Comparison of ENCODE assay signal across 24 cellular contexts in the genomic region with DNA sequence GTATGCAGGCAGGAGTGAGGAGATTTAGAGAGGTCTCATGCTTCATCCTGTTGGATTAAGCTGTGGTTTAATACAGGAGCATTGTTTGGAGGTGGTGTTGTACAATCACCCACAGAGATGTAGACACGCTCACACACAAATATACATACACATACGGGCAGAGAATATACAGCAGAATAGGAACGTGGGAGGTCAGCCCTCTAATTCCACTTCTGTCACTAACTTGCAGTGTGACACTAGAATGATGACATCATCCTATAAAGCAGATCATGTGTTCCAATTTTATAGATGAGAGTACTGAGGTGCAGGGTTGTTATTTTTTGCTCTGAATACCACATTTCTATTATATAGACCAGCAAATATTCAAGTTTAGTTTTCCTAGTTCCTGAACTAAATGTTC. TPM values are rescaled to one million over a fixed set of nuclear protein-coding genes. Genes with fewer than 3 reads are reported as not detected.
A peak's percentile ranks its signal among the peaks of the same experiment; 100 is the strongest.
DNase-seq lines count a peak whose midpoint lies in the region; ATAC-seq, FAIRE-seq and TF ChIP-seq lines count a peak whose summit lies in the region.
"Had no signal": no experiment of that assay in that cellular context is flagged by ENCODE, and none has a peak within 500 bp of the region (broad histone marks: within the 10 kb centered on the region; RNA-seq: fewer than 3 reads in every experiment).

No MANE protein-coding gene starts in this region.

- no peak overlapping the region for H3K56ac ChIP-seq in H1 (replicated peaks; ENCODE audit: insufficient read length, low read depth, low read length)

- no peak overlapping the region for H2BK15ac ChIP-seq in H1 (ENCODE audit: low read length)

- H4K91ac ChIP-seq in H1 (replicated peaks; ENCODE audit: insufficient read length, low read length) = peak overlapping the region; percentile 44

- H3K79me2 ChIP-seq in HepG2 (ENCODE audit: insufficient read depth, low read length) (no peaks in the 10 kb centered on the region), H1 (ENCODE audit: control insufficient read depth in 1 of 2, insufficient read depth in 2 of 2, low read length in 2 of 2) (no peaks in the 10 kb centered on the region)

- H3K23me2 ChIP-seq in H1 (ENCODE audit: low read depth, low read length) = no peaks in the 10 kb centered on the region

- BruUV-seq in HepG2 (replicated peaks; lab: Mats Ljungman, UMichigan) = no TSS peak

- H3K27ac Mint-ChIP-seq in nephron = peak overlapping the region; percentile 8 to 93 (median 52)
- H3K27ac Mint-ChIP-seq: B cell; CD4-positive, CD25-positive, alpha-beta regulatory T cell; CD8-positive, alpha-beta T cell had no signal

- TF ChIP-seq CTCF in HepG2 (CRISPR knock-in tag; IDR thresholded peaks at IDR 0.05) (no peak), right lobe of liver (IDR thresholded peaks at IDR 0.05) (no peak), H1 (IDR thresholded peaks at IDR 0.05; ENCODE audit: control extremely low read depth in 1 of 3, insufficient read depth in 1 of 3, low read depth in 1 of 3, low read length in 3 of 3) (no peak), nephron (IDR thresholded peaks at IDR 0.05; ENCODE audit: unreplicated experiment in 3 of 3) (no peak)

- TF ChIP-seq POLR2A in HepG2 (IDR thresholded peaks at IDR 0.05; ENCODE audit: insufficient read depth in 1 of 2, low read depth in 2 of 2, low read length in 2 of 2) = no peak
- no peak for TF ChIP-seq POLR2A in right lobe of liver (IDR thresholded peaks at IDR 0.05)
- no peak for TF ChIP-seq POLR2A in H1 (IDR thresholded peaks at IDR 0.05; ENCODE audit: control extremely low read depth in 1 of 2, low read depth in 2 of 2, low read length in 2 of 2)

- ATAC-seq in HepG2 = no peak
- ATAC-seq in right lobe of liver = no peak
- ATAC-seq in GM21723 (IDR thresholded peaks at IDR 0.05; ENCODE audit: unreplicated experiment) = no peak
- ATAC-seq: CD8-positive, alpha-beta T cell had no signal

- H4K20me1 ChIP-seq in HepG2 (ENCODE audit: insufficient read depth, low read length) = no peaks in the 10 kb centered on the region
- H4K20me1 ChIP-seq in H1 (replicated peaks in 1 of 2; ENCODE audit: control insufficient read depth in 1 of 2, insufficient read depth in 2 of 2, low read length in 2 of 2) = no peaks in the 10 kb centered on the region
- H4K20me1 ChIP-seq: BLaER1 had no signal

- peaks cover 12% of the 10 kb centered on the region for H3K4me1 ChIP-seq in HepG2 (ENCODE audit: insufficient read depth, low read length)
- H3K4me1 ChIP-seq in right lobe of liver = no peaks in the 10 kb centered on the region
- H3K4me1 ChIP-seq in H1 (replicated peaks in 1 of 4; ENCODE audit: control insufficient read depth in 3 of 4, insufficient read depth in 4 of 4, low read length in 3 of 4) = peaks cover 4 to 14% (median 10%) of the 10 kb centered on the region in 4 experiments
- H3K4me1 ChIP-seq: BLaER1, HAP-1 had no signal

- H3K36me3 Mint-ChIP-seq in nephron (ENCODE audit: low read depth) = no peaks in the 10 kb centered on the region
- H3K36me3 Mint-ChIP-seq: CD4-positive, CD25-positive, alpha-beta regulatory T cell; CD8-positive, alpha-beta T cell had no signal

- H2BK120ac ChIP-seq in H1 (replicated peaks; ENCODE audit: low read depth, low read length) = peak overlapping the region; percentile 38

- H3K4me2 ChIP-seq in HepG2 (ENCODE audit: low read depth, low read length) = no peak overlapping the region
- H3K4me2 ChIP-seq in H1 (ENCODE audit: insufficient read depth in 1 of 2, low read depth in 2 of 2, low read length in 2 of 2) = no peak overlapping the region
- H3K4me2 ChIP-seq: BLaER1 had no signal

- no peak overlapping the region for H4K5ac ChIP-seq in H1 (ENCODE audit: insufficient read length, low read depth, low read length)

- no peak for DNase-seq in HepG2 (ENCODE audit: low spot score)
- DNase-seq in right lobe of liver = no peak
- no peak for DNase-seq in H1 (ENCODE audit: low read depth in 1 of 2, low spot score in 2 of 2)
- no peak for DNase-seq in SIG-M5 treated with dmso at 0.1 percent for 504 hours (lab: John Stamatoyannopoulos, UW; ENCODE audit: unreplicated experiment)
- DNase-seq in SW 1271 (lab: John Stamatoyannopoulos, UW) = no peak
- DNase-seq: CD4-positive, CD25-positive, alpha-beta regulatory T cell; CD8-positive, alpha-beta T cell; DMS 273 treated with DMSO at 0.1 percent for 48 hours; DMS79; EL; GDM1; GM23248 had no signal

- POLR2A ChIA-PET in HepG2 (lab: Yijun Ruan, JAX) (no interaction called here), H1 (lab: Charles Lee; ENCODE audit: partially characterized antibody) (no interaction called here)

- FAIRE-seq in HepG2 (lab: Jason Lieb, UNC) = no peak
- no peak for FAIRE-seq in H1 (lab: Jason Lieb, UNC)
- FAIRE-seq: A204.1, D721Med, GM12891, GM18507, H54 had no signal

- no peak overlapping the region for H3K4ac ChIP-seq in H1 (replicated peaks; ENCODE audit: insufficient read length, low read depth, low read length)

- no peak overlapping the region for H2BK5ac ChIP-seq in H1 (ENCODE audit: low read depth, low read length)

- no peaks in the 10 kb centered on the region for H3K27me3 ChIP-seq in HepG2 (ENCODE audit: control insufficient read depth in 1 of 2, insufficient read depth in 2 of 2, low read length in 2 of 2)
- no peaks in the 10 kb centered on the region for H3K27me3 ChIP-seq in right lobe of liver
- peaks cover 0 to 6% (median 2%) of the 10 kb centered on the region in 4 experiments; a peak in 5 of 7 replicates for H3K27me3 ChIP-seq in H1 (replicated peaks in 1 of 4; ENCODE audit: control insufficient read depth in 3 of 4, extremely low read depth in 1 of 4, insufficient read depth in 3 of 4, low read length in 3 of 4)
- H3K27me3 ChIP-seq: BLaER1 had no signal

- H3K36me3 ChIP-seq in HepG2 (replicated peaks in 1 of 2; ENCODE audit: control insufficient read depth in 1 of 2, insufficient read depth in 2 of 2, low read length in 2 of 2) = no peaks in the 10 kb centered on the region
- no peaks in the 10 kb centered on the region for H3K36me3 ChIP-seq in right lobe of liver
- no peaks in the 10 kb centered on the region for H3K36me3 ChIP-seq in H1 (ENCODE audit: control insufficient read depth in 2 of 4, insufficient read depth in 4 of 4, low read length in 3 of 4)
- H3K36me3 ChIP-seq: BLaER1, HAP-1 had no signal

- H3K18ac ChIP-seq in H1 (ENCODE audit: extremely low read depth, low read length) = no peak overlapping the region

- H3K4me1 Mint-ChIP-seq in nephron = peaks cover 74% of the 10 kb centered on the region
- H3K4me1 Mint-ChIP-seq: B cell had no signal

- no peak for TF ChIP-seq RAD21 in HepG2 (CRISPR knock-in tag; IDR thresholded peaks at IDR 0.05)
- no peak for TF ChIP-seq RAD21 in H1 (IDR thresholded peaks at IDR 0.05 in 1 of 2, conservative IDR thresholded peaks at IDR 0.05 in 1 of 2; ENCODE audit: low read depth in 2 of 2, low read length in 2 of 2)

- intact Hi-C loops in HepG2 (cut with micrococcal nuclease; ENCODE audit: unreplicated experiment) (no loop called here), right lobe of liver (cut with DNase I) (no loop called here)

- in situ Hi-C loops in HepG2 (cut with HindIII; ENCODE audit: extremely low pct_ligation_motif_present, low pct_unique_long_range_greater_than_20kb) = no loop called here

- H3K14ac ChIP-seq in H1 (ENCODE audit: insufficient read length) = no peak overlapping the region

- 55% methylated on average over 3 of the region's 3 CpGs for WGBS in HepG2 (ENCODE audit: low lambda C conversion rate)
- 89% methylated on average over 3 of the region's 3 CpGs for WGBS in right lobe of liver (ENCODE audit: insufficient coverage, low coverage, low lambda C conversion rate, missing lambda C conversion rate)
- WGBS in H1 (ENCODE audit: extremely low coverage in 1 of 2, insufficient coverage in 1 of 2, insufficient read length in 1 of 2, insufficient replicate concordance in 2 of 2, low coverage in 1 of 2, low lambda C conversion rate in 2 of 2, missing lambda C conversion rate in 1 of 2), 2 experiments = 83% methylated on average over 3 of the region's 3 CpGs; no CpG with 5 or more reads in 1 of the 2 experiments

- H2BK20ac ChIP-seq in H1 (ENCODE audit: low read length) = 0 out of 2 replicates have a peak overlapping the region, but pooled peaks have one; percentile 37

- H3K27ac ChIP-seq in HepG2 (ENCODE audit: extremely low read length, insufficient read depth, low read length) = no peak overlapping the region
- no peak overlapping the region for H3K27ac ChIP-seq in right lobe of liver
- no peak overlapping the region for H3K27ac ChIP-seq in H1 (ENCODE audit: low read depth, low read length)
- H3K27ac ChIP-seq: 22Rv1, BLaER1, C4-2B, GM23248 had no signal

- H2AFZ ChIP-seq in HepG2 (ENCODE audit: low read length) = no peak overlapping the region
- H2AFZ ChIP-seq in H1 (ENCODE audit: low read length) = no peak overlapping the region
- H2AFZ ChIP-seq: GM23248 had no signal

- no peaks in the 10 kb centered on the region for H3K9me3 Mint-ChIP-seq in nephron

- no peak overlapping the region for H2AK5ac ChIP-seq in H1 (ENCODE audit: low read depth, low read length)

- H3K4me3 ChIP-seq in HepG2 (replicated peaks in 1 of 3; ENCODE audit: insufficient read depth in 1 of 3, low read depth in 2 of 3, low read length in 3 of 3) (no peak overlapping the region), right lobe of liver (no peak overlapping the region), H1 (ENCODE audit: extremely low read depth in 1 of 4, insufficient read depth in 2 of 4, low read depth in 3 of 4, low read length in 4 of 4) (peak overlapping the region in 1 of 4 experiments; percentile 7; a peak in 1 of 8 replicates)
- H3K4me3 ChIP-seq: BLaER1, GM23248, HAP-1 had no signal

- CTCF ChIA-PET in HepG2 (lab: Yijun Ruan, JAX; ENCODE audit: low intra/inter-chr PET ratio, low total read pairs) (no interaction called here), H1 (lab: Charles Lee; ENCODE audit: partially characterized antibody) (interaction anchor here (0.6 to 1.5 kb wide), 2 partner anchors 42 to 223 kb away, joined by 3 to 4 read pairs; no protein-coding TSS in a partner anchor)

- no peak for TF ChIP-seq EP300 in HepG2 (IDR thresholded peaks at IDR 0.05; ENCODE audit: low read depth in 2 of 2, low read length in 2 of 2)
- no peak for TF ChIP-seq EP300 in HepG2 (CRISPR knock-in tag; IDR thresholded peaks at IDR 0.05; ENCODE audit: borderline replicate concordance)
- no peak for TF ChIP-seq EP300 in H1 (IDR thresholded peaks at IDR 0.05; ENCODE audit: borderline replicate concordance in 1 of 2, low read depth in 2 of 2, low read length in 2 of 2)

- H3K4me3 Mint-ChIP-seq in nephron = no peak overlapping the region
- H3K4me3 Mint-ChIP-seq: B cell; CD4-positive, CD25-positive, alpha-beta regulatory T cell; CD8-positive, alpha-beta T cell had no signal

- H4K8ac ChIP-seq in H1 (ENCODE audit: extremely low read depth, insufficient read depth, low read length) = no peak overlapping the region

- peaks cover 15% of the 10 kb centered on the region; the same call in 1 of the 2 replicates for H3K9me3 ChIP-seq in HepG2 (ENCODE audit: low read length)
- no peaks in the 10 kb centered on the region for H3K9me3 ChIP-seq in right lobe of liver
- peaks cover 0 to 6% of the 10 kb centered on the region in 2 experiments; a peak in 1 of 4 replicates for H3K9me3 ChIP-seq in H1 (ENCODE audit: insufficient read depth in 2 of 2, low read depth in 1 of 2, low read length in 1 of 2)
- H3K9me3 ChIP-seq: BLaER1, HAP-1 had no signal

- H3K23ac ChIP-seq in H1 (ENCODE audit: insufficient read length) = no peak overlapping the region

- H2BK12ac ChIP-seq in H1 (ENCODE audit: low read depth, low read length) = no peak overlapping the region; the same call in 1 of the 2 replicates

- no peaks in the 10 kb centered on the region for H3K79me1 ChIP-seq in H1 (ENCODE audit: low read depth, low read length)

- H3K9ac ChIP-seq in HepG2 (ENCODE audit: insufficient read depth, low read depth, low read length) (no peak overlapping the region), H1 (replicated peaks in 1 of 4; ENCODE audit: extremely low read depth in 1 of 4, low read depth in 3 of 4, low read length in 3 of 4) (no peak overlapping the region)
- H3K9ac ChIP-seq: BLaER1, GM23248 had no signal

- H3K27me3 Mint-ChIP-seq in nephron (ENCODE audit: low read depth) = no peaks in the 10 kb centered on the region

RNA-seq across cellular contexts. Expression of a gene that starts 54.4 kb away (rescaled TPM):
- total RNA-seq in HepG2 (2016; rRNA removed; fragmentation: Illumina TruSeq; extraction: Trizol) = 1.3 and 2.3 TPM in 2 replicates
- 0.26 and 0.61 TPM in 2 replicates for total RNA-seq in HepG2 (2016; cell fraction: cytosol; rRNA removed; fragmentation: Illumina TruSeq; extraction: Trizol; ENCODE audit: low read depth)
- 1.2 and 1.3 TPM in 2 replicates for total RNA-seq in HepG2 (2016; cell fraction: insoluble cytoplasmic fraction; rRNA removed; fragmentation: Illumina TruSeq; extraction: Trizol)
- 0.77 and 1.2 TPM in 2 replicates for total RNA-seq in HepG2 (2016; cell fraction: membrane; rRNA removed; fragmentation: Illumina TruSeq; extraction: Trizol)
- total RNA-seq in HepG2 (2016; cell fraction: nucleus; rRNA removed; fragmentation: Illumina TruSeq; extraction: Trizol) = 1.6 and 3.2 TPM in 2 replicates
- polyA plus RNA-seq in HepG2 (2011; rRNA removed) = 0.68 and 1.1 TPM in 2 replicates
- 0.67 and 0.88 TPM in 2 replicates for polyA plus RNA-seq in HepG2 (2011; cell fraction: cytosol; rRNA removed)
- 3.9 and 4.0 TPM in 2 replicates for polyA plus RNA-seq in HepG2 (2011; cell fraction: nucleus; rRNA removed)
- 1.4 and 2.5 TPM in 2 replicates for polyA plus RNA-seq in HepG2 (2012)
- polyA plus RNA-seq in HepG2 (2016; cell fraction: cytosol; fragmentation: Illumina TruSeq; extraction: Trizol; ENCODE audit: low read depth) = 0.32 and 0.33 TPM in 2 replicates
- polyA plus RNA-seq in HepG2 (2016; cell fraction: insoluble cytoplasmic fraction; fragmentation: Illumina TruSeq; extraction: Trizol; ENCODE audit: low read depth) = 1.0 and 1.4 TPM in 2 replicates
- polyA plus RNA-seq in HepG2 (2016; cell fraction: membrane; fragmentation: Illumina TruSeq; extraction: Trizol; ENCODE audit: low read depth) = 1.3 TPM in 2 replicates
- polyA plus RNA-seq in HepG2 (2016; cell fraction: nucleus; fragmentation: Illumina TruSeq; extraction: Trizol; ENCODE audit: insufficient read depth, low read depth) = 4.2 and 4.5 TPM in 2 replicates
- polyA minus RNA-seq in HepG2 (2011; rRNA and poly(A)+ RNA removed; ENCODE audit: low replicate concordance) = 1.1 TPM in 1 of 2 replicates, not detected in the other
- 0.49 and 0.62 TPM in 2 replicates for polyA minus RNA-seq in HepG2 (2011; cell fraction: cytosol; rRNA and poly(A)+ RNA removed)
- 3.2 and 4.1 TPM in 2 replicates for polyA minus RNA-seq in HepG2 (2011; cell fraction: nucleus; rRNA and poly(A)+ RNA removed)
- 10 to 100 TPM in 5 of 6 experiments, 1 to 10 TPM in 1; 9.1 to 24.4 (median 15.3) TPM for total RNA-seq in right lobe of liver
- 57.0 and 57.3 TPM in 2 replicates for total RNA-seq in H1 (2021; fragmentation: NEBNext Ultra II Directional; extraction: Animal tissue kit (Norgen Biotek cat#: 25700))
- polyA plus RNA-seq in H1 (2011; rRNA removed) = 40.8 and 55.1 TPM in 2 replicates
- 53.2 TPM for polyA plus RNA-seq in H1 (2011; cell fraction: cytosol; rRNA removed)
- polyA plus RNA-seq in H1 (2011; cell fraction: nucleus; rRNA removed) = 51.6 TPM
- 55.5 to 79.9 TPM (median 61.3 TPM) in 4 replicates for polyA plus RNA-seq in H1 (2012, experiment 1 of 2)
- 17.4 TPM for polyA plus RNA-seq in H1 (2012, experiment 2 of 2)
- 70.6 TPM for polyA plus RNA-seq in H1 (2013, experiment 1 of 2)
- polyA plus RNA-seq in H1 (2013, experiment 2 of 2) = 72.8 TPM
- 47.1 and 52.7 TPM in 2 replicates for polyA minus RNA-seq in H1 (2011; rRNA and poly(A)+ RNA removed)
- 51.4 TPM for polyA minus RNA-seq in H1 (2011; cell fraction: cytosol; rRNA and poly(A)+ RNA removed)
- 65.9 TPM for polyA minus RNA-seq in H1 (2011; cell fraction: nucleus; rRNA and poly(A)+ RNA removed)
